Comparison of ENCODE assay signal across 8 cellular contexts in genomic region chr10:96586419-96587254, GRCh38.
A peak's percentile ranks its signal among the peaks of the same experiment; 100 is the strongest.
DNase-seq lines count a peak whose midpoint lies in the region; ATAC-seq and TF ChIP-seq lines count a peak whose summit lies in the region.

Gene TM9SF3, minus strand, starts transcription at chr10:96587012. Its CDS starts 177 bp downstream, at chr10:96586835.

- TF ChIP-seq CTCF in RWPE1 (conservative IDR thresholded peaks at IDR 0.05; ENCODE audit: low read depth) (no peak), nephron progenitor cell (IDR thresholded peaks at IDR 0.05) (no peak)

- H3K27ac ChIP-seq in RWPE1 = peak within 1 kb of the TSS; percentile 95

- no peaks in the 10 kb centered on the region for H3K9me3 Mint-ChIP-seq in nephron progenitor cell
- H3K9me3 Mint-ChIP-seq in stimulated activated naive CD8-positive, alpha-beta T cell treated with anti-CD3 and anti-CD28 coated beads, Interleukin-15, amount 100 ng/mL, for 72 hours = no peaks in the 10 kb centered on the region

- CTCF ChIA-PET in RWPE1 (lab: Yijun Ruan, JAX) = interaction anchor here (0.8 kb wide), 1 partner anchor 369 kb away, joined by 5 read pairs; no protein-coding TSS in a partner anchor

- H3K36me3 Mint-ChIP-seq in nephron progenitor cell (ENCODE audit: low read depth) = peaks cover 9% of the 10 kb centered on the region

- peak within 1 kb of the TSS; percentile 94 for H3K4me3 Mint-ChIP-seq in nephron progenitor cell
- peak within 1 kb of the TSS; percentile 88 to 89 for H3K4me3 Mint-ChIP-seq in stimulated activated naive CD8-positive, alpha-beta T cell treated with anti-CD3 and anti-CD28 coated beads, Interleukin-15, amount 100 ng/mL, for 72 hours

- POLR2A ChIA-PET in RWPE1 (lab: Yijun Ruan, JAX; ENCODE audit: low non-redundant PET) = interaction anchor here (0.6 to 0.7 kb wide), 2 partner anchors 37 to 170 kb away, joined by 3 to 4 read pairs; no protein-coding TSS in a partner anchor

- H3K27me3 Mint-ChIP-seq in nephron progenitor cell (ENCODE audit: low read depth, poor library complexity) = no peaks in the 10 kb centered on the region
- no peaks in the 10 kb centered on the region for H3K27me3 Mint-ChIP-seq in stimulated activated naive CD8-positive, alpha-beta T cell treated with anti-CD3 and anti-CD28 coated beads, Interleukin-15, amount 100 ng/mL, for 72 hours

- DNase-seq in DMS114 treated with DMSO at 0.1 percent for 48 hours (lab: John Stamatoyannopoulos, UW; ENCODE audit: unreplicated experiment) (peak; percentile 67), HuH-7.5 (ENCODE audit: low spot score) (peak; percentile 66), RWPE1 (ENCODE audit: low spot score) (peak; percentile 91), fibroblast of the conjunctiva (ENCODE audit: low read depth) (peak; percentile 57), nephron progenitor cell (peak; percentile 94)
- peak; percentile 91 for DNase-seq in activated T-helper 9 cell treated with anti-CD3 and anti-CD28 coated beads, Interleukin-2, amount 50 U/mL, for 16 hours (ENCODE audit: low read depth)
- peak; percentile 88 for DNase-seq in stimulated activated naive CD8-positive, alpha-beta T cell treated with anti-CD3 and anti-CD28 coated beads, Interleukin-15, amount 100 ng/mL, for 72 hours

- ATAC-seq in GM21447 (IDR thresholded peaks at IDR 0.05; ENCODE audit: unreplicated experiment) = peak; percentile 64
- peak; percentile 85 for ATAC-seq in stimulated activated naive CD8-positive, alpha-beta T cell treated with anti-CD3 and anti-CD28 coated beads, Interleukin-15, amount 100 ng/mL, for 72 hours

- H3K27ac Mint-ChIP-seq in nephron progenitor cell = peak within 1 kb of the TSS; percentile 96
- peak within 1 kb of the TSS; percentile 94 to 97 for H3K27ac Mint-ChIP-seq in stimulated activated naive CD8-positive, alpha-beta T cell treated with anti-CD3 and anti-CD28 coated beads, Interleukin-15, amount 100 ng/mL, for 72 hours

- H3K4me1 Mint-ChIP-seq in nephron progenitor cell = peaks cover 16% of the 10 kb centered on the region
- H3K4me1 Mint-ChIP-seq in stimulated activated naive CD8-positive, alpha-beta T cell treated with anti-CD3 and anti-CD28 coated beads, Interleukin-15, amount 100 ng/mL, for 72 hours = peaks cover 28% of the 10 kb centered on the region

Comparison
In these comparisons a context has a peak if more than half of its experiments do, and no peak if none do; other contexts are left out.
1. Peak in every context shown above with its lines: DNase-seq, ATAC-seq and H3K27ac ChIP-seq.